19 cellular contexts compared by ENCODE assay signal in the genomic region with DNA sequence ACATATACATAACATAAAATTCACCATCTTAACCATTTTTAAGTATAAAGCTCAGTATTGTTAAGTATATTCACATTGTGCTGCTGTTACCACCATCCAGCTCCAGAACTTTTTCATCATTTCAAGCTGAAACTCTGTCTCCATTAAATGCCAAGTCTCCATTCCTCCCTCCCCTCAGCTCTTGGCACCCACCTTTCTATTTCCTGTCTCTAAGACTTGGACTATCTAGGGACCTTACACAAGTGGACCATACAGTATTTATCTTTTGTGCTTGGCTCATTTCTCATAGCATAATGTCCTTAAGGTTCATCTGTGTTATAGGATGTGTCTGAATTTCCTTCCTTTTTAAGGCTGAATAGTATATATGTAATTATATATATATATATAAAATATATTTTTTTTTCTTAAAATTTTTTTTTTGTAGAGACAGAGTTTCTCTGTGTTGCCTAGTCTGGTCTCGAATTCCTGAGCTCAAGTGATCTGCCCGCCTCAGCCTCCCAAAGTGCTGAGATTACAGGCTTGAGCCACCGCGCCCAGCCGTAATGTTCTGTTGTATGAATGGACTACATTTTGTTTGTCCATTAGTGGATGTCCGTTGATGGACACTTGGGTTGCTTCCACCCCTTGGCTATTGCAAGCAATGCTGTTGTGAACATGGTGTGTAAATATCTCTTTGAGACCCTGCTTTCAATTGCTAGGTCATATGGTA.
A peak's percentile ranks its signal among the peaks of the same experiment; 100 is the strongest.
DNase-seq lines count a peak whose midpoint lies in the region; ATAC-seq, FAIRE-seq and TF ChIP-seq lines count a peak whose summit lies in the region.
"Had no signal": no experiment of that assay in that cellular context is flagged by ENCODE, and none has a peak within 500 bp of the region (broad histone marks: within the 10 kb centered on the region; RNA-seq: fewer than 3 reads in every experiment).

No MANE protein-coding gene starts in this region.

- H3K27me3 ChIP-seq in GM12878 (replicated peaks in 1 of 2; ENCODE audit: control insufficient read depth in 2 of 2, insufficient read depth in 2 of 2, low read length in 1 of 2) (no peaks in the 10 kb centered on the region), hepatocyte (no peaks in the 10 kb centered on the region), small intestine (ENCODE audit: control insufficient read depth in 2 of 2, insufficient read depth in 2 of 2, low read length in 2 of 2) (no peaks in the 10 kb centered on the region), upper lobe of right lung (no peaks in the 10 kb centered on the region), PC-3 (ENCODE audit: low read length) (no peaks in the 10 kb centered on the region)
- H3K27me3 ChIP-seq: breast epithelium had no signal

- DNase-seq in Right ventricle myocardium inferior (ENCODE audit: missing footprints) (no peak), cardiac septum (ENCODE audit: low spot score) (no peak), GM12878 (ENCODE audit: low read depth, low spot score) (no peak), hepatocyte (ENCODE audit: low spot score) (no peak), T-cell (no peak), small intestine (no peak), upper lobe of right lung (no peak), PC-3 (no peak)
- DNase-seq: activated CD4-positive, alpha-beta T cell treated with anti-CD3 and anti-CD28 coated beads for 48 hours; activated CD8-positive, alpha-beta memory T cell treated with anti-CD3 and anti-CD28 coated beads, Interleukin-2, amount 10 ng/mL, durations not matched to agents 7 days and 5 days; kidney glomerular epithelial cell; stimulated activated CD4-positive, alpha-beta T cell treated with anti-CD3 and anti-CD28 coated beads, Interleukin-2, amount 100 ng/mL, for 48 hours had no signal

- TF ChIP-seq RAD21 in GM12878 (IDR thresholded peaks at IDR 0.05; ENCODE audit: insufficient read depth, low read depth, low read length): no peak

- H4K20me1 ChIP-seq in GM12878 (ENCODE audit: control insufficient read depth, insufficient read depth) (peaks cover 3% of the 10 kb centered on the region; the same call in 1 of the 2 replicates), hepatocyte (ENCODE audit: insufficient read depth, poor library complexity, severe bottlenecking) (peaks cover 66% of the 10 kb centered on the region), PC-3 (ENCODE audit: low read length) (0 out of 2 replicates have a peak, but pooled peaks cover 9% of the 10 kb centered on the region)

- intact Hi-C loops in Right ventricle myocardium inferior (cut with DNase I) (no loop called here), cardiac septum (cut with DNase I) (no loop called here), GM12878 (cut with micrococcal nuclease; ENCODE audit: unreplicated experiment) (no loop called here), upper lobe of right lung (cut with DNase I) (no loop called here), PC-3 (cut with micrococcal nuclease) (no loop called here)

- H3K27ac Mint-ChIP-seq in T-cell: no peak overlapping the region
- H3K27ac Mint-ChIP-seq: activated CD8-positive, alpha-beta memory T cell treated with anti-CD3 and anti-CD28 coated beads, Interleukin-2, amount 10 ng/mL, durations not matched to agents 7 days and 5 days had no signal

- peaks cover 28% of the 10 kb centered on the region for H3K36me3 Mint-ChIP-seq in T-cell

- no peak overlapping the region for H3K9ac ChIP-seq in GM12878 (ENCODE audit: control insufficient read depth, insufficient read depth, low read length)
- no peak overlapping the region for H3K9ac ChIP-seq in PC-3 (ENCODE audit: low read length)

- TF ChIP-seq POLR2A in GM12878 (IDR thresholded peaks at IDR 0.05; ENCODE audit: low read depth, low read length): no peak

- FAIRE-seq in GM12878 (lab: Jason Lieb, UNC) (no peak), small intestine (lab: Jason Lieb, UNC) (no peak)
- FAIRE-seq: A204.1, frontal cortex, G401.6, HepG2 had no signal

- SMC1A ChIA-PET in GM12878 (lab: Charles Lee; ENCODE audit: uncharacterized antibody, unreplicated experiment): no interaction called here

- H3K27ac ChIP-seq in GM12878 (ENCODE audit: control insufficient read depth, insufficient read depth) (no peak overlapping the region), hepatocyte (peak overlapping the region; percentile 31), small intestine (ENCODE audit: low read depth in 1 of 2, low read length in 1 of 2) (no peak overlapping the region), upper lobe of right lung (no peak overlapping the region), PC-3 (ENCODE audit: low read length) (no peak overlapping the region)
- H3K27ac ChIP-seq: breast epithelium had no signal

- TF ChIP-seq CTCF in GM12878 (IDR thresholded peaks at IDR 0.05 in 2 of 3, conservative IDR thresholded peaks at IDR 0.05 in 1 of 3; ENCODE audit: control insufficient read depth in 2 of 3, extremely low read depth in 1 of 3, insufficient read depth in 1 of 3, low read depth in 3 of 3, low read length in 3 of 3) (no peak), hepatocyte (IDR thresholded peaks at IDR 0.05; ENCODE audit: poor library complexity) (no peak), upper lobe of right lung (IDR thresholded peaks at IDR 0.05) (no peak), PC-3 (conservative IDR thresholded peaks at IDR 0.05; ENCODE audit: low read depth, low read length) (no peak)

- peaks cover 67 to 75% (median 70%) of the 10 kb centered on the region in 3 donors for H3K4me1 Mint-ChIP-seq in T-cell

- H3K9me3 ChIP-seq in GM12878 (replicated peaks; ENCODE audit: control insufficient read depth, insufficient read depth, low read length) (no peaks in the 10 kb centered on the region), hepatocyte (ENCODE audit: low read depth) (no peaks in the 10 kb centered on the region), small intestine (ENCODE audit: control insufficient read depth, low read depth) (no peaks in the 10 kb centered on the region), upper lobe of right lung (no peaks in the 10 kb centered on the region), PC-3 (ENCODE audit: low read length) (no peaks in the 10 kb centered on the region)
- H3K9me3 ChIP-seq: breast epithelium had no signal

- no TSS peak for BruUV-seq in GM12878 (replicated peaks; lab: Mats Ljungman, UMichigan)
- BruUV-seq in PC-3 (replicated peaks; lab: Mats Ljungman, UMichigan): no TSS peak

- H3K4me2 ChIP-seq in GM12878 (ENCODE audit: control insufficient read depth, insufficient read depth) (peak overlapping the region; percentile 65), hepatocyte (no peak overlapping the region), PC-3 (ENCODE audit: low read length) (no peak overlapping the region)

- no peaks in the 10 kb centered on the region for H3K27me3 Mint-ChIP-seq in T-cell
- H3K27me3 Mint-ChIP-seq: activated CD8-positive, alpha-beta memory T cell treated with anti-CD3 and anti-CD28 coated beads, Interleukin-2, amount 10 ng/mL, durations not matched to agents 7 days and 5 days; progenitor cell of endocrine pancreas had no signal

- no peaks in the 10 kb centered on the region for H3F3A ChIP-seq in PC-3 (ENCODE audit: low read length, unreplicated experiment)

- no peak overlapping the region for H3K4me3 ChIP-seq in GM12878
- no peak overlapping the region for H3K4me3 ChIP-seq in hepatocyte
- no peak overlapping the region for H3K4me3 ChIP-seq in small intestine (ENCODE audit: low read depth in 1 of 2, low read length in 2 of 2)
- H3K4me3 ChIP-seq in upper lobe of right lung: no peak overlapping the region
- no peak overlapping the region for H3K4me3 ChIP-seq in PC-3 (ENCODE audit: low read length)
- H3K4me3 ChIP-seq: breast epithelium had no signal

- no peaks in the 10 kb centered on the region for H3K9me2 ChIP-seq in hepatocyte (replicated peaks; ENCODE audit: insufficient read depth)
- H3K9me2 ChIP-seq in PC-3 (replicated peaks; ENCODE audit: low read length): no peaks in the 10 kb centered on the region

- no peak for TF ChIP-seq EP300 in GM12878 (IDR thresholded peaks at IDR 0.05; ENCODE audit: borderline replicate concordance in 1 of 2, control insufficient read depth in 1 of 2, low read depth in 2 of 2, low read length in 2 of 2)

- H3K4me1 ChIP-seq in GM12878 (ENCODE audit: control insufficient read depth, insufficient read depth, low read length) (peaks cover 7% of the 10 kb centered on the region), hepatocyte (ENCODE audit: insufficient read depth) (no peaks in the 10 kb centered on the region), small intestine (ENCODE audit: control insufficient read depth in 2 of 2, insufficient read depth in 1 of 2, low read depth in 1 of 2, low read length in 1 of 2) (no peaks in the 10 kb centered on the region), upper lobe of right lung (peaks cover 53% of the 10 kb centered on the region), PC-3 (ENCODE audit: insufficient read depth, low read length) (no peaks in the 10 kb centered on the region)

- CTCF ChIA-PET in GM12878 (lab: Yijun Ruan, JAX) (interaction anchor here (0.9 to 1.2 kb wide), 3 partner anchors 10 to 18 kb away, joined by 3 to 4 read pairs (median 3); no protein-coding TSS in a partner anchor), T-cell (lab: Charles Lee) (no interaction called here), PC-3 (lab: Charles Lee) (no interaction called here)

- no peaks in the 10 kb centered on the region for H3K9me3 Mint-ChIP-seq in T-cell
- H3K9me3 Mint-ChIP-seq: neural crest cell had no signal

- H3K4me3 Mint-ChIP-seq in T-cell: no peak overlapping the region
- H3K4me3 Mint-ChIP-seq: activated CD8-positive, alpha-beta memory T cell treated with anti-CD3 and anti-CD28 coated beads, Interleukin-2, amount 10 ng/mL, durations not matched to agents 7 days and 5 days; neural crest cell had no signal

- 96% methylated on average over 6 of the region's 6 CpGs for WGBS in GM12878 (ENCODE audit: insufficient coverage, insufficient replicate concordance, low lambda C conversion rate, missing lambda C conversion rate)
- WGBS in hepatocyte (ENCODE audit: low lambda C conversion rate, missing lambda C conversion rate): over 99% methylated on average over 6 of the region's 6 CpGs
- WGBS in small intestine, 3 donors: 94 to 97% (median 94%) methylated on average over 6 of the region's 6 CpGs

- RAD21 ChIA-PET in GM12878 (lab: Charles Lee; ENCODE audit: unreplicated experiment): no interaction called here

- ATAC-seq in Right ventricle myocardium inferior (peak; percentile 63), GM12878 (no peak), T-cell (replicated peaks in 1 of 4) (no peak), upper lobe of right lung (no peak), PC-3 (no peak)
- ATAC-seq: activated CD8-positive, alpha-beta memory T cell treated with anti-CD3 and anti-CD28 coated beads, Interleukin-2, amount 10 ng/mL, durations not matched to agents 7 days and 5 days had no signal

- in situ Hi-C loops in GM12878 (cut with MboI): no loop called here

- H3K36me3 ChIP-seq in GM12878 (ENCODE audit: control insufficient read depth in 2 of 2, insufficient read depth in 2 of 2, low read length in 1 of 2) (no peaks in the 10 kb centered on the region; a peak in 1 of 4 replicates), hepatocyte (replicated peaks; ENCODE audit: insufficient read depth, low read depth) (no peaks in the 10 kb centered on the region), small intestine (ENCODE audit: control insufficient read depth in 2 of 2, insufficient read depth in 2 of 2, low read length in 2 of 2) (no peaks in the 10 kb centered on the region), upper lobe of right lung (no peaks in the 10 kb centered on the region), PC-3 (ENCODE audit: low read depth, low read length) (no peaks in the 10 kb centered on the region)
- H3K36me3 ChIP-seq: breast epithelium had no signal

- H3K79me2 ChIP-seq in GM12878 (ENCODE audit: control insufficient read depth, insufficient read depth, low read length) (peaks cover 50% of the 10 kb centered on the region), hepatocyte (peaks cover 89% of the 10 kb centered on the region), PC-3 (ENCODE audit: low read length) (peaks cover 88% of the 10 kb centered on the region)

- POLR2A ChIA-PET in GM12878 (lab: Charles Lee): no interaction called here
- POLR2A ChIA-PET in T-cell (lab: Charles Lee): no interaction called here
- POLR2A ChIA-PET in PC-3 (lab: Charles Lee; ENCODE audit: unreplicated experiment): no interaction called here

- H2AFZ ChIP-seq in GM12878 (ENCODE audit: control insufficient read depth, low read depth, low read length): no peak overlapping the region
- H2AFZ ChIP-seq in hepatocyte: no peak overlapping the region
- H2AFZ ChIP-seq in PC-3 (ENCODE audit: low read length): no peak overlapping the region
